Comparison of ENCODE assay signal across 19 cellular contexts in genomic region chr18:58813821-58814220, GRCh38. TPM values are rescaled to one million over a fixed set of nuclear protein-coding genes. Genes with fewer than 3 reads are reported as not detected.
DNase-seq lines count a peak whose midpoint lies in the region; ATAC-seq and TF ChIP-seq lines count a peak whose summit lies in the region.
"Had no signal": no experiment of that assay in that cellular context is flagged by ENCODE, and none has a peak within 500 bp of the region (broad histone marks: within the 10 kb centered on the region; RNA-seq: fewer than 3 reads in every experiment).

No MANE protein-coding gene starts in this region.

- WGBS in endodermal cell (ENCODE audit: insufficient coverage in 1 of 2, insufficient read length in 1 of 2), 2 experiments, result 89 to 100% methylated on average over 1 to 3 of the region's 3 CpGs

- ATAC-seq in thoracic aorta (ENCODE audit: insufficient number of reproducible peaks, low FRiP score, low read depth) (no peak), GM21786 (IDR thresholded peaks at IDR 0.05; ENCODE audit: unreplicated experiment) (no peak), GM21526 (IDR thresholded peaks at IDR 0.05; ENCODE audit: low FRiP score, unreplicated experiment) (no peak)

- H3K27me3 ChIP-seq in thoracic aorta (replicated peaks; ENCODE audit: insufficient read depth) (no peaks in the 10 kb centered on the region), endodermal cell (ENCODE audit: control insufficient read depth, insufficient read depth, low read length, poor library complexity, severe bottlenecking) (no peaks in the 10 kb centered on the region)
- H3K27me3 ChIP-seq: BE2C had no signal

- peak; percentile 83 for DNase-seq in globus pallidus (ENCODE audit: low spot score)
- no peak for DNase-seq in osteocyte (ENCODE audit: extremely low spot score, unreplicated experiment)
- no peak for DNase-seq in thoracic aorta (ENCODE audit: low spot score)
- DNase-seq in germinal center (ENCODE audit: low spot score), result no peak
- DNase-seq in endodermal cell, result no peak
- DNase-seq: ACHN; BE2C; CD4-positive, alpha-beta memory T cell; DND-41; GDM1; GOT3; KBM-7; NCI-H1048; NCI-H345; NCI-H748 treated with DMSO at 0.1 percent for 48 hours; PC-9 had no signal

- H3K4me1 ChIP-seq in thoracic aorta (ENCODE audit: control insufficient read depth in 1 of 2, low read depth in 2 of 2) (peaks cover 5 to 25% of the 10 kb centered on the region in 2 donors), endodermal cell (ENCODE audit: control insufficient read depth, insufficient read depth, low read length) (no peaks in the 10 kb centered on the region)
- H3K4me1 ChIP-seq: BE2C had no signal

- H3K27me3 Mint-ChIP-seq in osteocyte (ENCODE audit: unreplicated experiment), result no peaks in the 10 kb centered on the region
- H3K27me3 Mint-ChIP-seq in endodermal cell (ENCODE audit: insufficient read depth), result no peaks in the 10 kb centered on the region

- H3K4me1 Mint-ChIP-seq in osteocyte (ENCODE audit: unreplicated experiment), result peaks cover 19% of the 10 kb centered on the region
- peaks cover 1% of the 10 kb centered on the region for H3K4me1 Mint-ChIP-seq in endodermal cell

- H3K9ac ChIP-seq in endodermal cell (ENCODE audit: extremely low read depth, low read length, poor library complexity, severe bottlenecking), result no peak overlapping the region

- H3K36me3 Mint-ChIP-seq in osteocyte (ENCODE audit: unreplicated experiment) (no peaks in the 10 kb centered on the region), endodermal cell (ENCODE audit: low read depth) (no peaks in the 10 kb centered on the region)
- H3K36me3 Mint-ChIP-seq: CD4-positive, alpha-beta memory T cell had no signal

- TF ChIP-seq CTCF in VCaP (conservative IDR thresholded peaks at IDR 0.05) (no peak), osteocyte (IDR thresholded peaks at IDR 0.05) (no peak), thoracic aorta (IDR thresholded peaks at IDR 0.05) (no peak), endodermal cell (conservative IDR thresholded peaks at IDR 0.05) (no peak)

- H3K9me3 Mint-ChIP-seq in osteocyte (ENCODE audit: unreplicated experiment) (no peaks in the 10 kb centered on the region), endodermal cell (peaks cover 6% of the 10 kb centered on the region)

- H3K27ac ChIP-seq in VCaP, result peak overlapping the region; percentile 37
- H3K27ac ChIP-seq in thoracic aorta, result peak overlapping the region; percentile 61 to 79
- H3K27ac ChIP-seq in endodermal cell (ENCODE audit: low read depth, low read length), result no peak overlapping the region
- H3K27ac ChIP-seq: PC-9 had no signal

- H3K36me3 ChIP-seq in thoracic aorta (no peaks in the 10 kb centered on the region), endodermal cell (ENCODE audit: control insufficient read depth, insufficient read depth, low read length) (no peaks in the 10 kb centered on the region)
- H3K36me3 ChIP-seq: BE2C had no signal

- no peak overlapping the region for H3K4me3 Mint-ChIP-seq in osteocyte (ENCODE audit: unreplicated experiment)
- H3K4me3 Mint-ChIP-seq in endodermal cell, result no peak overlapping the region
- H3K4me3 Mint-ChIP-seq: CD4-positive, alpha-beta memory T cell had no signal

- no peaks in the 10 kb centered on the region for H3K9me3 ChIP-seq in thoracic aorta
- H3K9me3 ChIP-seq in endodermal cell (ENCODE audit: control insufficient read depth, low read length), result no peaks in the 10 kb centered on the region
- H3K9me3 ChIP-seq: BE2C had no signal

- H3K4me3 ChIP-seq in thoracic aorta (no peak overlapping the region), endodermal cell (ENCODE audit: low read length) (no peak overlapping the region)
- H3K4me3 ChIP-seq: PC-9 had no signal

- H3K27ac Mint-ChIP-seq in osteocyte (ENCODE audit: unreplicated experiment) (peak overlapping the region; percentile 77), endodermal cell (no peak overlapping the region)
- H3K27ac Mint-ChIP-seq: CD4-positive, alpha-beta memory T cell had no signal

RNA-seq across cellular contexts. Expression of gene ZNF532, which starts 50.9 kb away (rescaled TPM):
- total RNA-seq in osteocyte, result 92.7 and 97.8 TPM in 2 replicates
- 100 to 1,000 TPM; 133 to 211 TPM for total RNA-seq in thoracic aorta
- 100 to 1,000 TPM; 138 to 207 TPM for total RNA-seq in endodermal cell
- 164 TPM for polyA plus RNA-seq in endodermal cell (2013, experiment 1 of 2)
- 157 TPM for polyA plus RNA-seq in endodermal cell (2013, experiment 2 of 2)
